8 cellular contexts compared by ENCODE assay signal in genomic region chr2:236569593-236569973, GRCh38. TPM values are rescaled to one million over a fixed set of nuclear protein-coding genes. Genes with fewer than 3 reads are reported as not detected.
DNase-seq lines count a peak whose midpoint lies in the region; ATAC-seq and TF ChIP-seq lines count a peak whose summit lies in the region.

Gene ACKR3, plus strand, starts transcription at chr2:236569825. Its CDS starts 10,641 bp downstream, at chr2:236580466.

- H3K9ac ChIP-seq in neural progenitor cell: no peak within 1 kb of the TSS
- H3K9ac ChIP-seq in subcutaneous abdominal adipose tissue (ENCODE audit: low read length in 5 of 5): peak within 1 kb of the TSS; percentile 65 to 81 (median 72)

- H4K20me1 ChIP-seq in OCI-LY7 (ENCODE audit: insufficient read depth, low read length) (no peaks in the 10 kb centered on the region), neural progenitor cell (ENCODE audit: low read depth) (no peaks in the 10 kb centered on the region)

- H3F3A ChIP-seq in neural progenitor cell (ENCODE audit: low read depth): peaks cover 48% of the 10 kb centered on the region

- peak within 1 kb of the TSS; percentile 94 for H2AFZ ChIP-seq in OCI-LY7 (ENCODE audit: low read length)
- no peak within 1 kb of the TSS for H2AFZ ChIP-seq in neural progenitor cell (replicated peaks)

- H3K4me2 ChIP-seq in OCI-LY7 (ENCODE audit: low read length) (peak within 1 kb of the TSS; percentile 81), neural progenitor cell (peak within 1 kb of the TSS; percentile 71)

- peak within 1 kb of the TSS; percentile 71 for H3K4me3 ChIP-seq in OCI-LY7 (ENCODE audit: low read depth, low read length, poor library complexity, severe bottlenecking)
- H3K4me3 ChIP-seq in fibroblast of villous mesenchyme (ENCODE audit: low read depth, low read length): no peak within 1 kb of the TSS
- H3K4me3 ChIP-seq in neural progenitor cell: peak within 1 kb of the TSS; percentile 33
- H3K4me3 ChIP-seq in subcutaneous abdominal adipose tissue (ENCODE audit: low read depth in 1 of 5, low read length in 5 of 5): peak within 1 kb of the TSS; percentile 47 to 94 (median 76)

- peaks cover 86% of the 10 kb centered on the region for H3K4me1 Mint-ChIP-seq in neural progenitor cell

- H3K9me3 Mint-ChIP-seq in neural progenitor cell: no peaks in the 10 kb centered on the region

- DNase-seq in CD1c-positive myeloid dendritic cell (ENCODE audit: extremely low spot score) (peak; percentile 57), OCI-LY7 (ENCODE audit: low spot score) (peak; percentile 94), fibroblast of villous mesenchyme (ENCODE audit: low read depth) (peak; percentile 52), neural progenitor cell (ENCODE audit: low spot score) (peak; percentile 87)
- peak; percentile 26 to 33 for DNase-seq in activated T-helper 1 cell treated with anti-CD3 and anti-CD28 coated beads, Interleukin-2, amount 50 U/mL, for 16 hours (ENCODE audit: low read depth in 1 of 2, low spot score in 1 of 2)

- H3K27me3 ChIP-seq in neural progenitor cell: peaks cover 45% of the 10 kb centered on the region
- no peaks in the 10 kb centered on the region for H3K27me3 ChIP-seq in subcutaneous abdominal adipose tissue (ENCODE audit: control insufficient read depth in 5 of 5, insufficient read depth in 4 of 5, low read length in 5 of 5)

- POLR2A ChIA-PET in OCI-LY7 (lab: Charles Lee): interaction anchor here (0.6 to 4.8 kb wide), 10 partner anchors 15 to 503 kb away, joined by 3 to 28 read pairs (median 4); no protein-coding TSS in a partner anchor

- H3K4me1 ChIP-seq in OCI-LY7 (ENCODE audit: insufficient read depth, low read length, poor library complexity, severe bottlenecking): peaks cover 73% of the 10 kb centered on the region
- peaks cover 62% of the 10 kb centered on the region for H3K4me1 ChIP-seq in neural progenitor cell
- H3K4me1 ChIP-seq in subcutaneous abdominal adipose tissue (ENCODE audit: control insufficient read depth in 5 of 5, insufficient read depth in 5 of 5, low read length in 5 of 5): peaks cover 0 to 75% (median 61%) of the 10 kb centered on the region in 5 donors

- BruUV-seq in OCI-LY7 (replicated peaks; lab: Mats Ljungman, UMichigan): no TSS peak

- H3K36me3 ChIP-seq in OCI-LY7 (ENCODE audit: insufficient read depth, low read length): no peaks in the 10 kb centered on the region
- no peaks in the 10 kb centered on the region for H3K36me3 ChIP-seq in neural progenitor cell
- peaks cover 0 to 13% (median 2%) of the 10 kb centered on the region in 5 donors for H3K36me3 ChIP-seq in subcutaneous abdominal adipose tissue (ENCODE audit: control insufficient read depth in 5 of 5, insufficient read depth in 5 of 5, low read length in 5 of 5)

- intact Hi-C loops in OCI-LY7 (cut with micrococcal nuclease; ENCODE audit: unreplicated experiment): loop anchor here (1.0 to 2.0 kb wide), 4 partner anchors 24 to 492 kb away; no protein-coding TSS in a partner anchor

- ATAC-seq in GM19372 (IDR thresholded peaks at IDR 0.05; ENCODE audit: low read depth, unreplicated experiment) (peak; percentile 76), HG03469 (IDR thresholded peaks at IDR 0.05; ENCODE audit: unreplicated experiment) (peak; percentile 61)

- H3K79me2 ChIP-seq in OCI-LY7 (ENCODE audit: insufficient read depth, low read depth, low read length) (0 out of 2 replicates have a peak, but pooled peaks cover 6% of the 10 kb centered on the region), neural progenitor cell (ENCODE audit: low read depth) (no peaks in the 10 kb centered on the region)

- no peaks in the 10 kb centered on the region for H3K9me2 ChIP-seq in OCI-LY7 (ENCODE audit: insufficient read depth, low read length)

- no peaks in the 10 kb centered on the region for H3K36me3 Mint-ChIP-seq in neural progenitor cell

- peaks cover 23% of the 10 kb centered on the region for H3K27me3 Mint-ChIP-seq in neural progenitor cell (ENCODE audit: insufficient read depth, low read depth)

- TF ChIP-seq CTCF in OCI-LY7 (conservative IDR thresholded peaks at IDR 0.05; ENCODE audit: low read length) (peak; percentile 87), fibroblast of villous mesenchyme (IDR thresholded peaks at IDR 0.05; ENCODE audit: insufficient read depth, low read depth, low read length) (peak; percentile 34), neural progenitor cell (IDR thresholded peaks at IDR 0.05) (peak; percentile 44)

- peak within 1 kb of the TSS; percentile 67 for H3K27ac ChIP-seq in OCI-LY7 (ENCODE audit: low read depth, low read length, poor library complexity, severe bottlenecking)
- peak within 1 kb of the TSS; percentile 48 for H3K27ac ChIP-seq in neural progenitor cell
- H3K27ac ChIP-seq in subcutaneous abdominal adipose tissue (ENCODE audit: low read depth, low read length): peak within 1 kb of the TSS; percentile 96

- H3K9me3 ChIP-seq in OCI-LY7 (ENCODE audit: low read length) (no peaks in the 10 kb centered on the region), neural progenitor cell (ENCODE audit: low read depth) (no peaks in the 10 kb centered on the region), subcutaneous abdominal adipose tissue (ENCODE audit: control insufficient read depth in 5 of 5, low read length in 5 of 5) (no peaks in the 10 kb centered on the region)

- peak within 1 kb of the TSS; percentile 83 for H3K27ac Mint-ChIP-seq in neural progenitor cell

- peak within 1 kb of the TSS; percentile 90 for H3K4me3 Mint-ChIP-seq in neural progenitor cell

- CTCF ChIA-PET in OCI-LY7 (lab: Charles Lee; ENCODE audit: unreplicated experiment): interaction anchor here (0.5 to 3.9 kb wide), 5 partner anchors 56 to 627 kb away, joined by 3 to 45 read pairs (median 3); no protein-coding TSS in a partner anchor

RNA-seq across cellular contexts. Expression of gene ACKR3, which starts in this region (rescaled TPM):
- total RNA-seq in OCI-LY7 (2014; rRNA removed; shearing (Covaris generic)): 1.5 and 2.1 TPM in 2 replicates
- total RNA-seq in OCI-LY7 (2022) (0.33 and 0.46 TPM in 2 replicates), fibroblast of villous mesenchyme (0.64 TPM in 1 of 2 replicates, not detected in the other), neural progenitor cell (ENCODE audit: low replicate concordance) (0.71 and 1.6 TPM in 2 replicates)

Comparison
In these comparisons a context has a peak if more than half of its experiments do, and no peak if none do; other contexts are left out.
1. Peak in DNase-seq in fibroblast of villous mesenchyme; RNA of the gene not detected or under 1 TPM.
2. DNase-seq: peak in every context shown above with its lines; median percentile 94 in OCI-LY7; 87 in neural progenitor cell; 57 in CD1c-positive myeloid dendritic cell; 52 in fibroblast of villous mesenchyme; 30 in activated T-helper 1 cell treated with anti-CD3 and anti-CD28 coated beads, Interleukin-2, amount 50 U/mL, for 16 hours.
3. CTCF ChIP-seq: peak in every context shown above with its lines; median percentile 87 in OCI-LY7; 44 in neural progenitor cell; 34 in fibroblast of villous mesenchyme.